Comparison of ENCODE assay signal across 8 cellular contexts in the genomic region with DNA sequence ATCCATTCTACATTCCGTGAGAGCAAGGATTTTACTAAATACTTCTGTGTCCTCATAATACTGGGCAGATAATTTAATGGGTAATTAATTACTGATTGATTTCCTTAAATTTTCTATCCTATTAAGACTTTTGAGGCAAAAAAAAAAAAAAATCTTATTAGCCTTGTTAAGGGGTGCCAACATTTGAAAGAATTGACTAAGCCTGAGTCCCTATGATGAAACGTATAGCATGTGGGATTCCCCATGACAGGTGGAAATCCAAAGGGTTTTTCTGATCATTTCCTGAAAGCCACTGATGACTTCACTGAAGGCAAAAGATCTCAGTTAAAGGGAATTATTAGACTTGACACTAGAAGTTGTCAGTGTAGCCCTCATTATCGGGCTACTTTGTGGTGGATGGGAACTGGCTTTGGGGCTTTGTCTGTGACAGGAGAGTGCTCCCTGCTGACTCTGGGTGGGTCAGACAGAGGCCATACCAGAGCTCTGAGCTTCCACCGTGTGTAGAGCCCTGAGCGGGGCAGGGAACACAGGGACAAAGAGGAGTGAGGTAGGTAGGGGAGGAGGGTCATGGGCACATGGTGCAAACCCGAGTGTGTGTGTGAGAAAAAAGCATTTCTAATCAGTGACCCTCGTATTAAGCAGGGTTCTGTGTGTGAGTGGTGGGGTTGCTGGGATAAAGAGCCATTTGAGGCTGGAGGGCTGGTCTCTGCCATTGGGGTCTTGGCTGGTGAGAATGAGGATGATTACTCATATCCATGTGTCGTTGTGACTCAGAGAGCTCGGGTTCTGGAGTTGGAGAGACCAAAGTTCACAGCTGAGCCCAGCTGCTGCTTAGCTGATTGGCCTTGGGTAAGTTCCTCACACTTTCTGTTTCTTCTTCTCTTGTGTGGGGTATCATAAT.
DNase-seq lines count a peak whose midpoint lies in the region; ATAC-seq and TF ChIP-seq lines count a peak whose summit lies in the region.

No MANE protein-coding gene starts in this region.

- H3K27ac Mint-ChIP-seq in activated CD4-positive, alpha-beta T cell treated with anti-CD3 and anti-CD28 coated beads, Interleukin-2, amount 10 ng/mL, durations not matched to agents 24 days and 14 days, result peak overlapping the region; percentile 73
- no peak overlapping the region for H3K27ac Mint-ChIP-seq in activated CD8-positive, alpha-beta T cell treated with anti-CD3 and anti-CD28 coated beads for 36 hours

- CTCF ChIA-PET in activated CD8-positive, alpha-beta T cell treated with anti-CD3 and anti-CD28 coated beads for 36 hours (lab: Charles Lee), result interaction anchor here (1.0 kb wide), 1 partner anchor 271 kb away, joined by 3 read pairs; no protein-coding TSS in a partner anchor

- no peaks in the 10 kb centered on the region for H3K9me3 Mint-ChIP-seq in activated CD4-positive, alpha-beta T cell treated with anti-CD3 and anti-CD28 coated beads, Interleukin-2, amount 10 ng/mL, durations not matched to agents 24 days and 14 days
- peaks cover 3% of the 10 kb centered on the region for H3K9me3 Mint-ChIP-seq in activated CD8-positive, alpha-beta T cell treated with anti-CD3 and anti-CD28 coated beads for 36 hours

- intact Hi-C loops in activated CD4-positive, alpha-beta T cell treated with anti-CD3 and anti-CD28 coated beads, Interleukin-2, amount 10 ng/mL, durations not matched to agents 24 days and 14 days (cut with micrococcal nuclease), result no loop called here
- intact Hi-C loops in activated CD8-positive, alpha-beta T cell treated with anti-CD3 and anti-CD28 coated beads for 36 hours (cut with micrococcal nuclease), result no loop called here

- H3K36me3 Mint-ChIP-seq in activated CD4-positive, alpha-beta T cell treated with anti-CD3 and anti-CD28 coated beads, Interleukin-2, amount 10 ng/mL, durations not matched to agents 24 days and 14 days (ENCODE audit: low read depth), result no peaks in the 10 kb centered on the region
- H3K36me3 Mint-ChIP-seq in activated CD8-positive, alpha-beta T cell treated with anti-CD3 and anti-CD28 coated beads for 36 hours (ENCODE audit: low read depth), result no peaks in the 10 kb centered on the region

- peak; percentile 88 for ATAC-seq in HG02943 (IDR thresholded peaks at IDR 0.05; ENCODE audit: low read depth, unreplicated experiment)
- peak; percentile 88 for ATAC-seq in activated CD8-positive, alpha-beta T cell treated with anti-CD3 and anti-CD28 coated beads for 36 hours

- TF ChIP-seq CTCF in activated CD8-positive, alpha-beta T cell treated with anti-CD3 and anti-CD28 coated beads for 36 hours (IDR thresholded peaks at IDR 0.05), result no peak

- DNase-seq in activated CD4-positive, alpha-beta T cell treated with anti-CD3 and anti-CD28 coated beads, Interleukin-2, amount 10 ng/mL, durations not matched to agents 24 days and 14 days, result peak; percentile 60
- no peak for DNase-seq in activated CD4-positive, alpha-beta T cell treated with anti-CD3 and anti-CD28 coated beads for 4 hours
- peak; percentile 58 for DNase-seq in activated CD8-positive, alpha-beta T cell treated with anti-CD3 and anti-CD28 coated beads for 36 hours
- DNase-seq in non-pigmented ciliary epithelial cell (ENCODE audit: low read depth), result peak; percentile 8
- DNase-seq in NCI-H748 treated with DMSO at 0.1 percent for 48 hours (lab: John Stamatoyannopoulos, UW), result no peak
- DNase-seq in medulla oblongata (ENCODE audit: extremely low spot score), result no peak
- no peak for DNase-seq in KBM-7

- peaks cover 2% of the 10 kb centered on the region for H3K27me3 Mint-ChIP-seq in activated CD4-positive, alpha-beta T cell treated with anti-CD3 and anti-CD28 coated beads, Interleukin-2, amount 10 ng/mL, durations not matched to agents 24 days and 14 days
- H3K27me3 Mint-ChIP-seq in activated CD8-positive, alpha-beta T cell treated with anti-CD3 and anti-CD28 coated beads for 36 hours, result peaks cover 21% of the 10 kb centered on the region

- POLR2A ChIA-PET in activated CD8-positive, alpha-beta T cell treated with anti-CD3 and anti-CD28 coated beads for 36 hours (lab: Charles Lee), result interaction anchor here (0.6 kb wide), 1 partner anchor 21 kb away, joined by 4 read pairs; no protein-coding TSS in a partner anchor

- H3K4me3 Mint-ChIP-seq in activated CD4-positive, alpha-beta T cell treated with anti-CD3 and anti-CD28 coated beads, Interleukin-2, amount 10 ng/mL, durations not matched to agents 24 days and 14 days, result peak overlapping the region; percentile 1
- no peak overlapping the region for H3K4me3 Mint-ChIP-seq in activated CD8-positive, alpha-beta T cell treated with anti-CD3 and anti-CD28 coated beads for 36 hours

- in situ Hi-C loops in KBM-7 (cut with MboI; ENCODE audit: low pct_unique_long_range_greater_than_20kb, low sequenced_read_pairs), result no loop called here

- H3K4me1 Mint-ChIP-seq in activated CD4-positive, alpha-beta T cell treated with anti-CD3 and anti-CD28 coated beads, Interleukin-2, amount 10 ng/mL, durations not matched to agents 24 days and 14 days, result peaks cover 16% of the 10 kb centered on the region
- peaks cover 8% of the 10 kb centered on the region for H3K4me1 Mint-ChIP-seq in activated CD8-positive, alpha-beta T cell treated with anti-CD3 and anti-CD28 coated beads for 36 hours (ENCODE audit: low read depth)

Comparison
In these comparisons a context has a peak if more than half of its experiments do, and no peak if none do; other contexts are left out.
1. DNase-seq: peak in activated CD4-positive, alpha-beta T cell treated with anti-CD3 and anti-CD28 coated beads, Interleukin-2, amount 10 ng/mL, durations not matched to agents 24 days and 14 days (single experiment), activated CD8-positive, alpha-beta T cell treated with anti-CD3 and anti-CD28 coated beads for 36 hours (single experiment) and non-pigmented ciliary epithelial cell (single experiment); none in activated CD4-positive, alpha-beta T cell treated with anti-CD3 and anti-CD28 coated beads for 4 hours (0 of 2), NCI-H748 treated with DMSO at 0.1 percent for 48 hours (single experiment), medulla oblongata (single experiment) and KBM-7 (single experiment).